ENCODE assay signal across 9 cellular contexts in the genomic region with DNA sequence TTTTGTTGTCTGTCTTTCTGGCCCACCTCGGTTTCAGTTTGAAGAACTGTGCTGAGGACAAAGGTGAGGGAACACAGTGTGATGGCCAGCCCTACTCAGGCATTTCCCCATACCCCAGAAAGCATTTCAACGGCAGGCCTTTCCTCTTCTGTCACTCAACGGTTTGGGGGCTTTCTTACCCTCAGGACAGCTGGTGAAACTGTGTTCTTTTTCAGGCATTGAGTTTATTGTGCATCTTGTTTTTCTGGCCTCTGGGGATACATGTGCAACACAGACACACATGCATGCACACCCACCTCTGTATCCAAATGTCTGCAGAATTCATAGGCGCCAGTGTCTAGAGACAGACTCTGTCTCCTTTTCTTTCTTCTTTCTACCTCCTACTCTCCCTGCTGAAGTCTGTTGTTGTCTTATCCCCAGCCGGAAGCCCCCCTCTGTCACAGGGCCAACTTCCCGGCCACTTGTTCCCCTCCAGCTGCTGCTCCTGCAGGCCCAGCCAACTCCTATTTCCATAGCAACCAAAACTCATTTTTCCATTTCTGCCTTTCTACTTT. TPM values are rescaled to one million over a fixed set of nuclear protein-coding genes. Genes with fewer than 3 reads are reported as not detected.
DNase-seq lines count a peak whose midpoint lies in the region; ATAC-seq and TF ChIP-seq lines count a peak whose summit lies in the region.
"Had no signal": no experiment of that assay in that cellular context is flagged by ENCODE, and none has a peak within 500 bp of the region (broad histone marks: within the 10 kb centered on the region; RNA-seq: fewer than 3 reads in every experiment).

No MANE protein-coding gene starts in this region.

- no TSS peak for BruUV-seq in PC-3 (replicated peaks; lab: Mats Ljungman, UMichigan)

- no peak overlapping the region for H2AFZ ChIP-seq in PC-3 (ENCODE audit: low read length)

- peaks cover 9% of the 10 kb centered on the region for H3K36me3 ChIP-seq in adipocyte (ENCODE audit: control insufficient read depth, insufficient read depth, low read length, severe bottlenecking)
- no peaks in the 10 kb centered on the region; the same call in none of the 2 replicates for H3K36me3 ChIP-seq in PC-3 (ENCODE audit: low read depth, low read length)

- H3K27me3 ChIP-seq in adipocyte (replicated peaks; ENCODE audit: control insufficient read depth, insufficient read depth, low read length): no peaks in the 10 kb centered on the region
- H3K27me3 ChIP-seq in PC-3 (ENCODE audit: low read length): no peaks in the 10 kb centered on the region

- no peaks in the 10 kb centered on the region for H3K9me3 ChIP-seq in adipocyte (ENCODE audit: control insufficient read depth, low read length)
- no peaks in the 10 kb centered on the region for H3K9me3 ChIP-seq in PC-3 (ENCODE audit: low read length)

- intact Hi-C loops in PC-3 (cut with micrococcal nuclease): no loop called here

- CTCF ChIA-PET in PC-3 (lab: Charles Lee): no interaction called here

- POLR2A ChIA-PET in PC-3 (lab: Charles Lee; ENCODE audit: unreplicated experiment): no interaction called here

- no peaks in the 10 kb centered on the region; the same call in 1 of the 2 replicates for H3K79me2 ChIP-seq in PC-3 (ENCODE audit: low read length)

- TF ChIP-seq CTCF in PC-3 (conservative IDR thresholded peaks at IDR 0.05; ENCODE audit: low read depth, low read length): no peak

- DNase-seq in adipocyte (ENCODE audit: low read depth) (no peak), middle frontal gyrus (ENCODE audit: extremely low spot score, low spot score) (peak; percentile 36), HUDEP-2 (lab: John Stamatoyannopoulos, UW; ENCODE audit: unreplicated experiment in 76 of 76) (no peak), AG08396 (ENCODE audit: low spot score) (no peak), PC-3 (no peak)
- no peak for DNase-seq in stimulated activated naive CD4-positive, alpha-beta T cell treated with Interleukin-2 at 50 U/mL for 16 hours (lab: John Stamatoyannopoulos, UW)

- ATAC-seq in GM18861 (IDR thresholded peaks at IDR 0.05; ENCODE audit: unreplicated experiment) (peak; percentile 38), HG03045 (IDR thresholded peaks at IDR 0.05; ENCODE audit: unreplicated experiment) (peak; percentile 64), PC-3 (no peak)
- ATAC-seq: HCT116 had no signal

- H3K4me1 ChIP-seq in adipocyte (ENCODE audit: control insufficient read depth, insufficient read depth, low read length) (peaks cover 15% of the 10 kb centered on the region), PC-3 (ENCODE audit: insufficient read depth, low read length) (no peaks in the 10 kb centered on the region)

- H3K4me3 ChIP-seq in adipocyte (ENCODE audit: low read length) (no peak overlapping the region), PC-3 (ENCODE audit: low read length) (no peak overlapping the region)

- H3K9ac ChIP-seq in adipocyte (ENCODE audit: low read length) (peak overlapping the region; percentile 1), PC-3 (ENCODE audit: low read length) (no peak overlapping the region)

- no peaks in the 10 kb centered on the region for H3K9me2 ChIP-seq in PC-3 (replicated peaks; ENCODE audit: low read length)

- no peak overlapping the region for H3K4me2 ChIP-seq in PC-3 (ENCODE audit: low read length)

- H3K27ac ChIP-seq in PC-3 (ENCODE audit: low read length): no peak overlapping the region

- no peaks in the 10 kb centered on the region for H4K20me1 ChIP-seq in PC-3 (ENCODE audit: low read length)

- H3F3A ChIP-seq in PC-3 (ENCODE audit: low read length, unreplicated experiment): no peaks in the 10 kb centered on the region

RNA-seq across cellular contexts. Expression of gene CHD9, which starts 17.0 kb away (rescaled TPM):
- total RNA-seq in PC-3 (2014; rRNA removed): 13.3 and 19.5 TPM in 2 replicates

RNA-seq across cellular contexts. Expression of gene CHD9NB, which starts 19.1 kb away (rescaled TPM):
- 0.40 TPM in 1 of 2 replicates, not detected in the other for total RNA-seq in PC-3 (2014; rRNA removed)
